ENCODE assay signal across 11 cellular contexts in the genomic region with DNA sequence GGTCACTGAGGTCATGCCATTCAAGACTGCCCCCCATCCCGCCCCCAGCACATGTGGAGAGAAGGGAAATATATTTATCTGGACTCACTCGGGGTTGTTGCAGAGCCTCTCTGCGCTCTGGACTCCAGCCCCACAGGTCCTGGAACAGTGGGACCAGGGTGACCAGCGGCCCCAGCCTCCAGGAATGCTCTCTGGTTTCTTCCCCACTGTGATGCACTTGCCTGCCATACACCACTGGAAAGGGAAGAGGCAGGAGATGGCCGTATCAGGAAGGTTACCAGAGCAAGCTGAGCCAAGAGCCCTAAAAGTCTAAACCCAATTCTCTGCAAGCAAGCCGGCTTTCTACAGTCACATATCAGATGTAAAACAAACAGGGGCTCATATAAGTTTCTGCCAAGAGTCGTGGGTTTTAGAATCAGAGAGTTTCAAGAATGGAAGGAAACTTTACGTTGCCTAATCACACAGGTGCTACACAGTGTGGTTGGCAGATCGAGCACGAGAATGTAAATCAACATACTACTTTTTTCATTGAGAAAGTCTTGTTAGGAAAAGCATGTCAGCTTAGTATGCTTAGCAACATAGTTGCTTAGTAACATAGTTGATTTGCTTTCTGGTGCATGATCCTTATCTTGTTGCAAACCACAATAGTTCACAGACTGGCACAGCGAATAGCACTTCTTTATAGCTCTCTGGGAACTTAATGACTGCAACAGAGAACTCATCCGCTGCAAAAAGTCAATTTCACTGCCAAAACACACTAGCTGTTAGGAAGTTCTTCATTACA.
A peak's percentile ranks its signal among the peaks of the same experiment; 100 is the strongest.
DNase-seq lines count a peak whose midpoint lies in the region; ATAC-seq and TF ChIP-seq lines count a peak whose summit lies in the region.
"Had no signal": no experiment of that assay in that cellular context is flagged by ENCODE, and none has a peak within 500 bp of the region (broad histone marks: within the 10 kb centered on the region; RNA-seq: fewer than 3 reads in every experiment).

No MANE protein-coding gene starts in this region.

- H3K79me2 ChIP-seq in mammary epithelial cell (ENCODE audit: insufficient read depth, low read length) = no peaks in the 10 kb centered on the region

- no peak overlapping the region for H3K4me3 Mint-ChIP-seq in MCF 10A (ENCODE audit: unreplicated experiment)
- no peak overlapping the region for H3K4me3 Mint-ChIP-seq in stimulated activated naive B cell treated with anti-CD40 and anti-IgM and Interleukin-4, amounts not matched to agents 10 μg/mL and 1 μg/mL and 100 μg/mL, for 72 hours
- H3K4me3 Mint-ChIP-seq in natural killer cell = no peak overlapping the region
- H3K4me3 Mint-ChIP-seq: memory B cell had no signal

- ATAC-seq in stimulated activated naive B cell treated with anti-CD40 and anti-IgM and Interleukin-4, amounts not matched to agents 10 μg/mL and 1 μg/mL and 100 μg/mL, for 72 hours (replicated peaks) = no peak
- no peak for ATAC-seq in natural killer cell

- H2AFZ ChIP-seq in mammary epithelial cell (ENCODE audit: low read depth, low read length) = no peak overlapping the region

- WGBS in mammary epithelial cell (ENCODE audit: low coverage, missing lambda C conversion rate) = 57% methylated on average over 11 of the region's 12 CpGs

- no peaks in the 10 kb centered on the region for H3K4me1 ChIP-seq in mammary epithelial cell (ENCODE audit: insufficient read depth, low read length)

- POLR2A ChIA-PET in MCF 10A (lab: Yijun Ruan, JAX) = interaction anchor here (0.6 to 1.5 kb wide), 4 partner anchors 9 to 148 kb away, joined by 3 to 4 read pairs (median 3); no protein-coding TSS in a partner anchor

- no peaks in the 10 kb centered on the region for H3K9me3 Mint-ChIP-seq in MCF 10A (ENCODE audit: unreplicated experiment)
- peaks cover 5 to 7% of the 10 kb centered on the region in 2 donors for H3K9me3 Mint-ChIP-seq in stimulated activated naive B cell treated with anti-CD40 and anti-IgM and Interleukin-4, amounts not matched to agents 10 μg/mL and 1 μg/mL and 100 μg/mL, for 72 hours
- H3K9me3 Mint-ChIP-seq in natural killer cell = peaks cover 4 to 11% of the 10 kb centered on the region in 2 donors

- H3K27ac ChIP-seq in mammary epithelial cell (ENCODE audit: insufficient read depth, low read depth, low read length) = no peak overlapping the region
- H3K27ac ChIP-seq: C4-2B, thoracic aorta had no signal

- H3K4me2 ChIP-seq in mammary epithelial cell (ENCODE audit: insufficient read depth, low read depth, low read length) = no peak overlapping the region

- no peaks in the 10 kb centered on the region for H3K4me1 Mint-ChIP-seq in MCF 10A (ENCODE audit: insufficient read depth, unreplicated experiment)
- no peaks in the 10 kb centered on the region for H3K4me1 Mint-ChIP-seq in stimulated activated naive B cell treated with anti-CD40 and anti-IgM and Interleukin-4, amounts not matched to agents 10 μg/mL and 1 μg/mL and 100 μg/mL, for 72 hours
- no peaks in the 10 kb centered on the region for H3K4me1 Mint-ChIP-seq in natural killer cell
- H3K4me1 Mint-ChIP-seq: memory B cell had no signal

- TF ChIP-seq CTCF in MCF 10A (IDR thresholded peaks at IDR 0.05; ENCODE audit: unreplicated experiment) (no peak), mammary epithelial cell (conservative IDR thresholded peaks at IDR 0.05 in 1 of 2, IDR thresholded peaks at IDR 0.05 in 1 of 2; ENCODE audit: extremely low read depth in 1 of 2, insufficient read depth in 1 of 2, low read depth in 1 of 2, low read length in 2 of 2) (no peak), foreskin fibroblast (IDR thresholded peaks at IDR 0.05; ENCODE audit: low read depth, low read length) (no peak), natural killer cell (IDR thresholded peaks at IDR 0.05) (no peak)

- CTCF ChIA-PET in MCF 10A (lab: Yijun Ruan, JAX) = interaction anchor here (0.6 to 0.7 kb wide), 2 partner anchors 85 to 328 kb away, joined by 3 read pairs; no protein-coding TSS in a partner anchor
- CTCF ChIA-PET in mammary epithelial cell (lab: Charles Lee; ENCODE audit: low non-redundant PET) = no interaction called here

- dilution Hi-C loops in mammary epithelial cell (cut with HindIII; ENCODE audit: low sequenced_read_pairs) = no loop called here

- intact Hi-C loops in MCF 10A (cut with micrococcal nuclease) = no loop called here
- intact Hi-C loops in mammary epithelial cell (cut with micrococcal nuclease) = no loop called here
- intact Hi-C loops in natural killer cell (cut with micrococcal nuclease) = no loop called here

- DNase-seq in T47D (ENCODE audit: low read depth in 1 of 2, low spot score in 1 of 2) (peak; percentile 8 to 60), MCF 10A (ENCODE audit: unreplicated experiment) (no peak), KBM-7 (peak; percentile 11), mammary epithelial cell (peak; percentile 88), stromal cell of bone marrow (ENCODE audit: low read depth) (peak; percentile 69), foreskin fibroblast (no peak), natural killer cell (no peak)
- no peak for DNase-seq in stimulated activated naive B cell treated with anti-CD40 and anti-IgM and Interleukin-4, amounts not matched to agents 10 μg/mL and 1 μg/mL and 100 μg/mL, for 72 hours

- in situ Hi-C loops in T47D (cut with HindIII; ENCODE audit: low pct_unique_long_range_greater_than_20kb, low sequenced_read_pairs) (no loop called here), KBM-7 (cut with MboI; ENCODE audit: low pct_unique_long_range_greater_than_20kb, low sequenced_read_pairs) (no loop called here), mammary epithelial cell (cut with MboI; ENCODE audit: low sequenced_read_pairs in 2 of 2) (no loop called here)

- H3K36me3 ChIP-seq in mammary epithelial cell (ENCODE audit: insufficient read depth, low read length) = no peaks in the 10 kb centered on the region
- H3K36me3 ChIP-seq: thoracic aorta had no signal

- no peaks in the 10 kb centered on the region for H4K20me1 ChIP-seq in mammary epithelial cell (ENCODE audit: insufficient read depth, low read length)

- H3K4me3 ChIP-seq in mammary epithelial cell (replicated peaks in 1 of 3; ENCODE audit: insufficient read depth in 1 of 3, low read depth in 2 of 3, low read length in 3 of 3) (no peak overlapping the region), foreskin fibroblast (ENCODE audit: low read depth in 1 of 2, low read length in 2 of 2) (no peak overlapping the region)
- H3K4me3 ChIP-seq: thoracic aorta had no signal

- no peaks in the 10 kb centered on the region for H3K9me3 ChIP-seq in mammary epithelial cell (replicated peaks; ENCODE audit: insufficient read depth, low read length)
- H3K9me3 ChIP-seq: thoracic aorta had no signal

- H3K36me3 Mint-ChIP-seq in MCF 10A (ENCODE audit: insufficient read depth, unreplicated experiment) = no peaks in the 10 kb centered on the region
- no peaks in the 10 kb centered on the region for H3K36me3 Mint-ChIP-seq in stimulated activated naive B cell treated with anti-CD40 and anti-IgM and Interleukin-4, amounts not matched to agents 10 μg/mL and 1 μg/mL and 100 μg/mL, for 72 hours
- no peaks in the 10 kb centered on the region for H3K36me3 Mint-ChIP-seq in natural killer cell
- H3K36me3 Mint-ChIP-seq: memory B cell had no signal

- H3K27me3 ChIP-seq in mammary epithelial cell (ENCODE audit: insufficient read depth, low read length) = no peaks in the 10 kb centered on the region

- H3K27me3 Mint-ChIP-seq in MCF 10A (ENCODE audit: insufficient read depth, unreplicated experiment) = peaks cover 16% of the 10 kb centered on the region
- no peaks in the 10 kb centered on the region for H3K27me3 Mint-ChIP-seq in stimulated activated naive B cell treated with anti-CD40 and anti-IgM and Interleukin-4, amounts not matched to agents 10 μg/mL and 1 μg/mL and 100 μg/mL, for 72 hours
- no peaks in the 10 kb centered on the region for H3K27me3 Mint-ChIP-seq in natural killer cell (ENCODE audit: low read depth in 2 of 2)

- no TSS peak for BruUV-seq in MCF 10A (replicated peaks; lab: Mats Ljungman, UMichigan)
- no TSS peak for BruUV-seq in mammary epithelial cell (replicated peaks; lab: Mats Ljungman, UMichigan)

- H3K9ac ChIP-seq in mammary epithelial cell (ENCODE audit: insufficient read depth, low read length) = no peak overlapping the region

- H3K27ac Mint-ChIP-seq in MCF 10A (ENCODE audit: low read depth, unreplicated experiment) = no peak overlapping the region
- H3K27ac Mint-ChIP-seq in stimulated activated naive B cell treated with anti-CD40 and anti-IgM and Interleukin-4, amounts not matched to agents 10 μg/mL and 1 μg/mL and 100 μg/mL, for 72 hours = no peak overlapping the region
- H3K27ac Mint-ChIP-seq in natural killer cell = no peak overlapping the region
- H3K27ac Mint-ChIP-seq: memory B cell had no signal

Comparison
In these comparisons a context has a peak if more than half of its experiments do, and no peak if none do; other contexts are left out.
1. DNase-seq: peak in T47D (2 of 2), KBM-7 (single experiment), mammary epithelial cell (single experiment) and stromal cell of bone marrow (single experiment); none in MCF 10A (single experiment), stimulated activated naive B cell treated with anti-CD40 and anti-IgM and Interleukin-4, amounts not matched to agents 10 μg/mL and 1 μg/mL and 100 μg/mL, for 72 hours (single experiment), foreskin fibroblast (0 of 2) and natural killer cell (single experiment).